Comparison of ENCODE assay signal across 1 cellular context in genomic region chr19:57363734-57364181, GRCh38.
TF ChIP-seq lines count a peak whose summit lies in the region.

No MANE protein-coding gene starts in this region.

TF ChIP-seq in endothelial cell of umbilical vein, 7 proteins besides CTCF, POLR2A, EP300 and RAD21 (continued from another document):
- no peak for TF ChIP-seq MAX (IDR thresholded peaks at IDR 0.05; ENCODE audit: insufficient read depth, insufficient read length)
